ENCODE assay signal across 19 cellular contexts in the genomic region with DNA sequence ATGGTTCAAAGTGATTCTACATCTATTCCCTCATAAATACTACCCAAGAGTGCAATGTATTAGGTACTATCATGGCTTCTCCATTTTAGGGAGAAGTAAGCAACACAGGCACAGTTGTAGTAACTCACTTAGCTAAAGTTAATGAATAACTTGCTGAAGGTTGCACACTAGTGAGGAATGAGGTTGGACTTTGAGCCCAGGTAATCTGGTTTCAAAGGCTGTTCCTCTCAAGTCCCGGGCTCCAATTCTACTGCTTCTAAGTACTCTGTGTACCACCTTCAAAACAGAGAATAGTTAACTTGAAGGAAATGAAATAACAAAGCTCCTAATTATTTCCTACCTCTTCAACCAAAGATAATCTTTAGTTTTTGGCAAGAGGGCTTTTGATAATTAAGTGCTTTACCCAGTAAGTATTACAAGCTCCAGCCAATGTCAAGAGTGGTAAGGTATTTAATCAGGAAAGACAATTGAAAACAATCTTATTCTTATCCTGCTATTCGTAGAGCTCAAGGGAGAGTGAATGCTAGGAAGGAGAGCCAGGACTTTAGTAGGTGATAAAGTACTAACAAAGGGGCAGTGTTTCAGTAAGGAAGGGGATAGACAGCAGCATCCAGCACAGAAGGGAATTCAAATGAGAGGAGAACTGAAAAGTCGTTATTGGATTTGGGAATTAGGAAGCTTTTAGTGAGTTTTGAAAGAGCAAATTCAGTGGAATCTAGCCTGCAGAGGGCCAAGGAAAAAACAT.
DNase-seq lines count a peak whose midpoint lies in the region; ATAC-seq, FAIRE-seq and TF ChIP-seq lines count a peak whose summit lies in the region.
"Had no signal": no experiment of that assay in that cellular context is flagged by ENCODE, and none has a peak within 500 bp of the region (broad histone marks: within the 10 kb centered on the region; RNA-seq: fewer than 3 reads in every experiment).

No MANE protein-coding gene starts in this region.

- peak; percentile 48 for ATAC-seq in HG03159 (IDR thresholded peaks at IDR 0.05; ENCODE audit: unreplicated experiment)
- ATAC-seq in activated T-cell treated with anti-CD3 and anti-CD28 coated beads, Interleukin-2, amount 50 U/mL, for 4 hours = no peak
- ATAC-seq: heart right ventricle had no signal

- DNase-seq in COLO829 (ENCODE audit: low spot score) (peak; percentile 65), epithelial cell of proximal tubule (ENCODE audit: low read depth) (peak; percentile 6), urothelium cell line (ENCODE audit: low spot score) (no peak), epidermal melanocyte (ENCODE audit: insufficient read length, low spot score) (no peak)
- DNase-seq in activated CD8-positive, alpha-beta memory T cell treated with anti-CD3 and anti-CD28 coated beads, Interleukin-2, amount 50 U/mL, for 4 hours = no peak
- DNase-seq in activated T-cell treated with anti-CD3 and anti-CD28 coated beads, Interleukin-2, amount 50 U/mL, for 4 hours = no peak
- DNase-seq: ACHN; activated CD4-positive, alpha-beta memory T cell treated with anti-CD3 and anti-CD28 coated beads for 36 hours; activated T-cell treated with anti-CD3 and anti-CD28 coated beads, Interleukin-2, amount 50 U/mL, for 48 hours; heart right ventricle; NCI-H187; NCI-H69 had no signal

- no peaks in the 10 kb centered on the region for H3K36me3 ChIP-seq in mucosa of stomach (ENCODE audit: control insufficient read depth, insufficient read depth, low read length)
- H3K36me3 ChIP-seq: breast epithelium, heart right ventricle, vagina had no signal

- H3K9me3 ChIP-seq in mucosa of stomach (ENCODE audit: control insufficient read depth, low read length) = no peaks in the 10 kb centered on the region
- H3K9me3 ChIP-seq: breast epithelium, vagina had no signal

- H3K36me3 Mint-ChIP-seq in activated T-cell treated with anti-CD3 and anti-CD28 coated beads, Interleukin-2, amount 50 U/mL, for 4 hours (ENCODE audit: insufficient read depth) = no peaks in the 10 kb centered on the region
- H3K36me3 Mint-ChIP-seq: activated CD4-positive, alpha-beta memory T cell treated with anti-CD3 and anti-CD28 coated beads for 36 hours; activated naive CD8-positive, alpha-beta T cell had no signal

- no peak for FAIRE-seq in urothelium cell line (lab: Jason Lieb, UNC)
- FAIRE-seq: RCC 7860 had no signal

- no peaks in the 10 kb centered on the region for H3K4me1 Mint-ChIP-seq in activated T-cell treated with anti-CD3 and anti-CD28 coated beads, Interleukin-2, amount 50 U/mL, for 4 hours (ENCODE audit: low read depth)

- H3K27me3 ChIP-seq in mucosa of stomach (ENCODE audit: control insufficient read depth, insufficient read depth, low read length) = no peaks in the 10 kb centered on the region
- H3K27me3 ChIP-seq: breast epithelium, vagina had no signal

- no peaks in the 10 kb centered on the region for H3K27me3 Mint-ChIP-seq in activated T-cell treated with anti-CD3 and anti-CD28 coated beads, Interleukin-2, amount 50 U/mL, for 4 hours (ENCODE audit: low read depth)
- H3K27me3 Mint-ChIP-seq: activated CD4-positive, alpha-beta memory T cell treated with anti-CD3 and anti-CD28 coated beads for 36 hours; activated naive CD8-positive, alpha-beta T cell; stimulated activated naive CD8-positive, alpha-beta T cell treated with anti-CD3 and anti-CD28 coated beads, Interleukin-15, Interleukin-2, amounts not matched to agents 100 ng/mL and 50 ng/mL, for 24 hours had no signal

- TF ChIP-seq CTCF in epithelial cell of proximal tubule (conservative IDR thresholded peaks at IDR 0.05; ENCODE audit: low read depth, low read length) = no peak

- no peak overlapping the region for H3K4me3 ChIP-seq in epithelial cell of proximal tubule (ENCODE audit: low read depth, low read length)
- peak overlapping the region; percentile 45 for H3K4me3 ChIP-seq in mucosa of stomach (ENCODE audit: low read length)
- H3K4me3 ChIP-seq: breast epithelium, heart right ventricle, vagina had no signal

- H3K4me3 Mint-ChIP-seq in activated T-cell treated with anti-CD3 and anti-CD28 coated beads, Interleukin-2, amount 50 U/mL, for 4 hours = no peak overlapping the region
- H3K4me3 Mint-ChIP-seq: activated CD4-positive, alpha-beta memory T cell treated with anti-CD3 and anti-CD28 coated beads for 36 hours; activated naive CD8-positive, alpha-beta T cell; stimulated activated naive CD8-positive, alpha-beta T cell treated with anti-CD3 and anti-CD28 coated beads, Interleukin-15, Interleukin-2, amounts not matched to agents 100 ng/mL and 50 ng/mL, for 24 hours had no signal

- peak overlapping the region; percentile 35 for H3K9ac ChIP-seq in mucosa of stomach (ENCODE audit: low read length)

- H3K4me1 ChIP-seq in mucosa of stomach (ENCODE audit: control insufficient read depth, insufficient read depth, low read length) = peaks cover 45% of the 10 kb centered on the region
- H3K4me1 ChIP-seq: breast epithelium, heart right ventricle, vagina had no signal

- H3K9me3 Mint-ChIP-seq in activated T-cell treated with anti-CD3 and anti-CD28 coated beads, Interleukin-2, amount 50 U/mL, for 4 hours = no peaks in the 10 kb centered on the region
- H3K9me3 Mint-ChIP-seq: activated CD4-positive, alpha-beta memory T cell treated with anti-CD3 and anti-CD28 coated beads for 36 hours had no signal

Comparison
In these comparisons a context has a peak if more than half of its experiments do, and no peak if none do; other contexts are left out.
1. DNase-seq: peak in COLO829 (single experiment) and epithelial cell of proximal tubule (single experiment); none in urothelium cell line (single experiment), activated CD8-positive, alpha-beta memory T cell treated with anti-CD3 and anti-CD28 coated beads, Interleukin-2, amount 50 U/mL, for 4 hours (single experiment), activated T-cell treated with anti-CD3 and anti-CD28 coated beads, Interleukin-2, amount 50 U/mL, for 4 hours (single experiment) and epidermal melanocyte (single experiment).